8 cellular contexts compared by ENCODE assay signal in genomic region chr14:23556700-23557440, GRCh38. TPM values are rescaled to one million over a fixed set of nuclear protein-coding genes. Genes with fewer than 3 reads are reported as not detected.
DNase-seq lines count a peak whose midpoint lies in the region; ATAC-seq, FAIRE-seq and TF ChIP-seq lines count a peak whose summit lies in the region.

No MANE protein-coding gene starts in this region.

- peak overlapping the region; percentile 93 for H3K27ac Mint-ChIP-seq in memory B cell

- TF ChIP-seq CTCF in A673 (conservative IDR thresholded peaks at IDR 0.05; ENCODE audit: low read depth, low read length) (no peak), astrocyte of the spinal cord (IDR thresholded peaks at IDR 0.05; ENCODE audit: low read depth, low read length) (no peak)

- no TSS peak for BruUV-seq in A673 (replicated peaks; lab: Mats Ljungman, UMichigan)

- CTCF ChIA-PET in A673 (lab: Charles Lee) = interaction anchor here (1.2 kb wide), 1 partner anchor 78 kb away, joined by 4 read pairs; no protein-coding TSS in a partner anchor

- in situ Hi-C loops in astrocyte of the spinal cord (cut with HindIII; ENCODE audit: low sequenced_read_pairs) = no loop called here

- H3K36me3 Mint-ChIP-seq in memory B cell = peaks cover 16% of the 10 kb centered on the region

- ATAC-seq in memory B cell (ENCODE audit: low read depth) = no peak
- ATAC-seq in HG03469 (IDR thresholded peaks at IDR 0.05; ENCODE audit: unreplicated experiment) = no peak

- H3K4me1 ChIP-seq in A673 (ENCODE audit: insufficient read depth, low read length, poor library complexity, severe bottlenecking) (peaks cover 8% of the 10 kb centered on the region), HUES6 (ENCODE audit: control insufficient read depth, insufficient read depth, low read length) (peaks cover 16% of the 10 kb centered on the region)

- H3K4me1 Mint-ChIP-seq in memory B cell = peaks cover 38% of the 10 kb centered on the region

- H3K36me3 ChIP-seq in A673 (ENCODE audit: insufficient read depth, low read length, poor library complexity, severe bottlenecking) (peaks cover 11% of the 10 kb centered on the region), HUES6 (ENCODE audit: control insufficient read depth, insufficient read depth, low read length) (peaks cover 40% of the 10 kb centered on the region)

- H3K27ac ChIP-seq in A673 (ENCODE audit: low read depth, low read length, poor library complexity, severe bottlenecking) = peak overlapping the region; percentile 96
- no peak overlapping the region for H3K27ac ChIP-seq in HUES6 (ENCODE audit: low read depth, low read length)

- intact Hi-C loops in A673 (cut with micrococcal nuclease; ENCODE audit: unreplicated experiment) = no loop called here

- FAIRE-seq in frontal cortex (lab: Jason Lieb, UNC) = no peak

- POLR2A ChIA-PET in A673 (lab: Charles Lee; ENCODE audit: low non-redundant PET) = no interaction called here

- H3K27me3 ChIP-seq in A673 (replicated peaks; ENCODE audit: insufficient read depth, low read depth, low read length, poor library complexity) (no peaks in the 10 kb centered on the region), HUES6 (ENCODE audit: control insufficient read depth, insufficient read depth, low read length) (no peaks in the 10 kb centered on the region)

- H3K9me3 Mint-ChIP-seq in memory B cell = no peaks in the 10 kb centered on the region

- peak overlapping the region; percentile 74 for H3K4me3 ChIP-seq in A673 (ENCODE audit: low read depth, low read length, poor library complexity, severe bottlenecking)
- H3K4me3 ChIP-seq in HUES6 (ENCODE audit: low read depth, low read length) = peak overlapping the region; percentile 86
- H3K4me3 ChIP-seq in astrocyte of the spinal cord (ENCODE audit: low read depth, low read length) = peak overlapping the region; percentile 76

- DNase-seq in A673 (ENCODE audit: low spot score) (no peak), astrocyte of the spinal cord (ENCODE audit: low read depth, low spot score) (no peak), memory B cell (ENCODE audit: low spot score in 2 of 2) (no peak), NCI-H2029 treated with DMSO at 0.1 percent for 48 hours (lab: John Stamatoyannopoulos, UW) (no peak), frontal cortex (ENCODE audit: low spot score in 2 of 2) (no peak), SKM-1 (lab: John Stamatoyannopoulos, UW; ENCODE audit: unreplicated experiment) (no peak)

- peak overlapping the region; percentile 98 for H3K4me3 Mint-ChIP-seq in memory B cell

- H3K9me3 ChIP-seq in A673 (ENCODE audit: low read depth, low read length, poor library complexity, severe bottlenecking) (no peaks in the 10 kb centered on the region), HUES6 (ENCODE audit: control insufficient read depth, insufficient read depth, low read depth, low read length) (no peaks in the 10 kb centered on the region)

- peak overlapping the region; percentile 92 for H3K9ac ChIP-seq in HUES6 (ENCODE audit: low read length)

- no peaks in the 10 kb centered on the region for H3K27me3 Mint-ChIP-seq in memory B cell

RNA-seq across cellular contexts. Expression of gene THTPA, which starts 0.8 kb away (rescaled TPM):
- total RNA-seq in A673 (2021) = 12.3 and 18.9 TPM in 2 replicates
- total RNA-seq in frontal cortex = 23.6 TPM

RNA-seq across cellular contexts. Expression of gene ZFHX2, which starts 5.3 kb away (rescaled TPM):
- total RNA-seq in A673 (2021) (4.8 and 5.8 TPM in 2 replicates), frontal cortex (1.2 TPM)

RNA-seq across cellular contexts. Expression of gene AP1G2, which starts 10.7 kb away (rescaled TPM):
- 26.0 and 40.1 TPM in 2 replicates for total RNA-seq in A673 (2021)
- total RNA-seq in frontal cortex = 12.6 TPM

RNA-seq across cellular contexts. Expression of gene JPH4, which starts 21.7 kb away (rescaled TPM):
- total RNA-seq in A673 (2021) (0.22 TPM in 1 of 2 replicates, not detected in the other), frontal cortex (32.2 TPM)
